In genomic region chr1:160627677-160628289, GRCh38 we compare ENCODE assay signal across 1 cellular context.
TF ChIP-seq lines count a peak whose summit lies in the region.

No MANE protein-coding gene starts in this region.

TF ChIP-seq in K562, 482 proteins besides CTCF, POLR2A, EP300 and RAD21:
- 0 out of 2 replicates have a peak, but pooled peaks have one; percentile 12 for TF ChIP-seq SP1 (CRISPR knock-in tag; IDR thresholded peaks at IDR 0.05)
